11 cellular contexts compared by ENCODE assay signal in genomic region chr18:23864620-23865019, GRCh38.
DNase-seq lines count a peak whose midpoint lies in the region; ATAC-seq and TF ChIP-seq lines count a peak whose summit lies in the region.
"Had no signal": no experiment of that assay in that cellular context is flagged by ENCODE, and none has a peak within 500 bp of the region (broad histone marks: within the 10 kb centered on the region; RNA-seq: fewer than 3 reads in every experiment).

No MANE protein-coding gene starts in this region.

- H3K4ac ChIP-seq in mesenchymal stem cell (ENCODE audit: low read depth in 1 of 2, low read length in 2 of 2): no peak overlapping the region

- H3K4me3 Mint-ChIP-seq in CD4-positive, alpha-beta memory T cell: peak overlapping the region in 5 of 8 donors; percentile 22 to 53 (median 42)
- H3K4me3 Mint-ChIP-seq in effector memory CD8-positive, alpha-beta T cell: peak overlapping the region; percentile 33 to 58
- H3K4me3 Mint-ChIP-seq in progenitor cell of endocrine pancreas (ENCODE audit: low read depth): no peak overlapping the region

- H4K8ac ChIP-seq in mesenchymal stem cell (ENCODE audit: low read length): no peak overlapping the region

- no peaks in the 10 kb centered on the region for H3K36me3 Mint-ChIP-seq in CD4-positive, alpha-beta memory T cell
- no peaks in the 10 kb centered on the region for H3K36me3 Mint-ChIP-seq in effector memory CD8-positive, alpha-beta T cell (ENCODE audit: insufficient read depth)
- no peaks in the 10 kb centered on the region for H3K36me3 Mint-ChIP-seq in progenitor cell of endocrine pancreas (ENCODE audit: insufficient read depth)

- H2BK120ac ChIP-seq in mesenchymal stem cell (ENCODE audit: low read depth, low read length): no peak overlapping the region

- peaks cover 43% of the 10 kb centered on the region for H3K4me1 ChIP-seq in CD4-positive, alpha-beta memory T cell (ENCODE audit: insufficient read depth, low read length)
- H3K4me1 ChIP-seq in mesenchymal stem cell (ENCODE audit: control insufficient read depth, insufficient read depth, low read depth, low read length): peaks cover 14% of the 10 kb centered on the region
- H3K4me1 ChIP-seq: transverse colon had no signal

- no peak overlapping the region for H3K14ac ChIP-seq in mesenchymal stem cell (ENCODE audit: low read length in 2 of 2)

- no peak overlapping the region for H4K91ac ChIP-seq in mesenchymal stem cell (ENCODE audit: low read length)

- no peak overlapping the region for H2BK15ac ChIP-seq in mesenchymal stem cell (ENCODE audit: low read depth, poor library complexity, severe bottlenecking)

- no peak overlapping the region for H3K18ac ChIP-seq in mesenchymal stem cell (ENCODE audit: low read depth in 1 of 2, low read length in 2 of 2)

- POLR2A ChIA-PET in CD4-positive, alpha-beta memory T cell (lab: Charles Lee; ENCODE audit: partially characterized antibody): interaction anchor here (1.7 kb wide), 1 partner anchor 54 kb away, joined by 3 read pairs; no protein-coding TSS in a partner anchor

- H3K79me1 ChIP-seq in mesenchymal stem cell (replicated peaks; ENCODE audit: low read length, poor library complexity, severe bottlenecking): no peaks in the 10 kb centered on the region

- peak; percentile 32 to 80 (median 47) for DNase-seq in CD4-positive, alpha-beta memory T cell
- DNase-seq in effector memory CD8-positive, alpha-beta T cell: peak; percentile 29 to 35 (median 30)
- no peak for DNase-seq in putamen (ENCODE audit: low spot score)
- no peak for DNase-seq in mesenchymal stem cell
- DNase-seq in progenitor cell of endocrine pancreas (ENCODE audit: low spot score, unreplicated experiment): no peak
- no peak for DNase-seq in mucosa of gallbladder (ENCODE audit: low spot score)
- DNase-seq: NCI-H774, transverse colon had no signal

- H3K27ac Mint-ChIP-seq in CD4-positive, alpha-beta memory T cell: peak overlapping the region; percentile 81 to 92 (median 88)
- peak overlapping the region; percentile 89 to 93 for H3K27ac Mint-ChIP-seq in effector memory CD8-positive, alpha-beta T cell
- H3K27ac Mint-ChIP-seq in progenitor cell of endocrine pancreas: no peak overlapping the region

- H2BK12ac ChIP-seq in mesenchymal stem cell (ENCODE audit: low read length in 2 of 2): no peak overlapping the region

- no peak overlapping the region for H3K23ac ChIP-seq in mesenchymal stem cell (ENCODE audit: low read length in 2 of 2)

- TF ChIP-seq CTCF in progenitor cell of endocrine pancreas (IDR thresholded peaks at IDR 0.05; ENCODE audit: unreplicated experiment): no peak

- H3K4me3 ChIP-seq in CD4-positive, alpha-beta memory T cell (ENCODE audit: low read length in 2 of 2): no peak overlapping the region
- H3K4me3 ChIP-seq in mesenchymal stem cell (ENCODE audit: insufficient read depth in 1 of 2, low read depth in 1 of 2, low read length in 2 of 2): no peak overlapping the region
- H3K4me3 ChIP-seq: ascending aorta, transverse colon had no signal

- H3K4me1 Mint-ChIP-seq in CD4-positive, alpha-beta memory T cell: peaks cover 30 to 69% (median 44%) of the 10 kb centered on the region in 4 donors
- H3K4me1 Mint-ChIP-seq in effector memory CD8-positive, alpha-beta T cell (ENCODE audit: low read depth in 2 of 2): peaks cover 36 to 44% of the 10 kb centered on the region in 2 donors
- peaks cover 5% of the 10 kb centered on the region for H3K4me1 Mint-ChIP-seq in progenitor cell of endocrine pancreas (ENCODE audit: low read depth)

- no peak overlapping the region for H3K9ac ChIP-seq in mesenchymal stem cell (ENCODE audit: low read length)

- H3K9me3 ChIP-seq in CD4-positive, alpha-beta memory T cell (ENCODE audit: control insufficient read depth in 1 of 2, low read length in 2 of 2): no peaks in the 10 kb centered on the region
- H3K9me3 ChIP-seq in mesenchymal stem cell (ENCODE audit: control insufficient read depth, low read length): no peaks in the 10 kb centered on the region
- H3K9me3 ChIP-seq: ascending aorta, transverse colon had no signal

- ATAC-seq in HG03135 (IDR thresholded peaks at IDR 0.05; ENCODE audit: unreplicated experiment): peak; percentile 46
- ATAC-seq in activated CD4-positive, CD25-positive, alpha-beta regulatory T cell treated with anti-CD3 and anti-CD28 coated beads, Interleukin-2, amount 50 U/mL, for 24 hours: peak; percentile 61 to 73
- peak; percentile 92 for ATAC-seq in effector memory CD8-positive, alpha-beta T cell (replicated peaks)

- intact Hi-C loops in CD4-positive, alpha-beta memory T cell (cut with micrococcal nuclease): loop anchor here (5.0 kb wide), 1 partner anchor 52 kb away; no protein-coding TSS in a partner anchor

- WGBS in mesenchymal stem cell: 100% methylated on average over 3 of the region's 4 CpGs

- no peak overlapping the region for H2AFZ ChIP-seq in mesenchymal stem cell (ENCODE audit: low read depth, low read length)

- no peak overlapping the region for H2AK5ac ChIP-seq in mesenchymal stem cell (ENCODE audit: low read length, severe bottlenecking)

- CTCF ChIA-PET in CD4-positive, alpha-beta memory T cell (lab: Charles Lee; ENCODE audit: partially characterized antibody): interaction anchor here (2.1 kb wide), 1 partner anchor 54 kb away, joined by 8 read pairs; no protein-coding TSS in a partner anchor

- no peaks in the 10 kb centered on the region for H3K27me3 ChIP-seq in CD4-positive, alpha-beta memory T cell (ENCODE audit: insufficient read depth, low read length)
- H3K27me3 ChIP-seq in mesenchymal stem cell (ENCODE audit: control insufficient read depth in 1 of 2, insufficient read depth in 1 of 2, low read length in 2 of 2): no peaks in the 10 kb centered on the region
- H3K27me3 ChIP-seq: ascending aorta, transverse colon had no signal

- no peaks in the 10 kb centered on the region for H3K27me3 Mint-ChIP-seq in CD4-positive, alpha-beta memory T cell
- H3K27me3 Mint-ChIP-seq in effector memory CD8-positive, alpha-beta T cell: no peaks in the 10 kb centered on the region
- H3K27me3 Mint-ChIP-seq in progenitor cell of endocrine pancreas: no peaks in the 10 kb centered on the region

- H3K27ac ChIP-seq in CD4-positive, alpha-beta memory T cell (ENCODE audit: low read depth, low read length): peak overlapping the region; percentile 6
- H3K27ac ChIP-seq in mesenchymal stem cell (ENCODE audit: low read length, poor library complexity, severe bottlenecking): no peak overlapping the region
- H3K27ac ChIP-seq: ascending aorta, transverse colon had no signal

- no peak overlapping the region for H2BK5ac ChIP-seq in mesenchymal stem cell (ENCODE audit: low read depth, low read length, poor library complexity, severe bottlenecking)

- H3K36me3 ChIP-seq in CD4-positive, alpha-beta memory T cell (ENCODE audit: insufficient read depth, low read length): no peaks in the 10 kb centered on the region
- peaks cover 0 to 53% of the 10 kb centered on the region in 2 experiments for H3K36me3 ChIP-seq in mesenchymal stem cell (ENCODE audit: control insufficient read depth in 1 of 2, insufficient read depth in 2 of 2, low read depth in 1 of 2, low read length in 2 of 2)
- H3K36me3 ChIP-seq: ascending aorta, transverse colon had no signal

- H3K4me2 ChIP-seq in mesenchymal stem cell (ENCODE audit: low read length, poor library complexity, severe bottlenecking): no peak overlapping the region

- peaks cover 0 to 3% (median 0%) of the 10 kb centered on the region in 8 donors for H3K9me3 Mint-ChIP-seq in CD4-positive, alpha-beta memory T cell
- no peaks in the 10 kb centered on the region for H3K9me3 Mint-ChIP-seq in effector memory CD8-positive, alpha-beta T cell
- H3K9me3 Mint-ChIP-seq in progenitor cell of endocrine pancreas (ENCODE audit: low read depth): no peaks in the 10 kb centered on the region

Comparison
In these comparisons a context has a peak if more than half of its experiments do, and no peak if none do; other contexts are left out.
1. DNase-seq: peak in CD4-positive, alpha-beta memory T cell (5 of 5) and effector memory CD8-positive, alpha-beta T cell (3 of 3); none in putamen (single experiment), mesenchymal stem cell (single experiment), progenitor cell of endocrine pancreas (single experiment) and mucosa of gallbladder (single experiment).
2. Peak in every context shown above with its lines, with median percentiles within 50 percentile points of each other: ATAC-seq.